8 cellular contexts compared by ENCODE assay signal in genomic region chr16:8798535-8799157, GRCh38. TPM values are rescaled to one million over a fixed set of nuclear protein-coding genes. Genes with fewer than 3 reads are reported as not detected.
A peak's percentile ranks its signal among the peaks of the same experiment; 100 is the strongest.
DNase-seq lines count a peak whose midpoint lies in the region; ATAC-seq and TF ChIP-seq lines count a peak whose summit lies in the region.

No MANE protein-coding gene starts in this region.

- ATAC-seq in activated T-cell treated with anti-CD3 and anti-CD28 coated beads, Interleukin-2, amount 50 U/mL, for 72 hours (replicated peaks in 1 of 2): no peak
- no peak for ATAC-seq in stimulated activated memory B cell treated with anti-CD40 and anti-IgM and Interleukin-4, amounts not matched to agents 10 μg/mL and 1 μg/mL and 100 μg/mL, for 72 hours
- no peak for ATAC-seq in HG03378 (IDR thresholded peaks at IDR 0.05; ENCODE audit: unreplicated experiment)

- H3K36me3 Mint-ChIP-seq in activated T-cell treated with anti-CD3 and anti-CD28 coated beads, Interleukin-2, amount 50 U/mL, for 72 hours (ENCODE audit: insufficient read depth in 2 of 2): peaks cover 13 to 21% of the 10 kb centered on the region in 2 donors
- H3K36me3 Mint-ChIP-seq in stimulated activated memory B cell treated with anti-CD40 and anti-IgM and Interleukin-4, amounts not matched to agents 10 μg/mL and 1 μg/mL and 100 μg/mL, for 72 hours: peaks cover 27% of the 10 kb centered on the region

- no peaks in the 10 kb centered on the region for H3K9me3 Mint-ChIP-seq in activated T-cell treated with anti-CD3 and anti-CD28 coated beads, Interleukin-2, amount 50 U/mL, for 72 hours
- no peaks in the 10 kb centered on the region for H3K9me3 Mint-ChIP-seq in stimulated activated memory B cell treated with anti-CD40 and anti-IgM and Interleukin-4, amounts not matched to agents 10 μg/mL and 1 μg/mL and 100 μg/mL, for 72 hours

- H3K27me3 Mint-ChIP-seq in activated T-cell treated with anti-CD3 and anti-CD28 coated beads, Interleukin-2, amount 50 U/mL, for 72 hours (ENCODE audit: low read depth): no peaks in the 10 kb centered on the region
- H3K27me3 Mint-ChIP-seq in stimulated activated memory B cell treated with anti-CD40 and anti-IgM and Interleukin-4, amounts not matched to agents 10 μg/mL and 1 μg/mL and 100 μg/mL, for 72 hours: no peaks in the 10 kb centered on the region

- peaks cover 51% of the 10 kb centered on the region for H3K4me1 Mint-ChIP-seq in activated T-cell treated with anti-CD3 and anti-CD28 coated beads, Interleukin-2, amount 50 U/mL, for 72 hours (ENCODE audit: low read depth)
- peaks cover 38% of the 10 kb centered on the region for H3K4me1 Mint-ChIP-seq in stimulated activated memory B cell treated with anti-CD40 and anti-IgM and Interleukin-4, amounts not matched to agents 10 μg/mL and 1 μg/mL and 100 μg/mL, for 72 hours

- no peak for TF ChIP-seq CTCF in HFF-Myc (IDR thresholded peaks at IDR 0.05; ENCODE audit: low read depth, low read length, missing control alignments)

- peak overlapping the region; percentile 95 for H3K27ac Mint-ChIP-seq in activated T-cell treated with anti-CD3 and anti-CD28 coated beads, Interleukin-2, amount 50 U/mL, for 72 hours
- peak overlapping the region; percentile 97 for H3K27ac Mint-ChIP-seq in stimulated activated memory B cell treated with anti-CD40 and anti-IgM and Interleukin-4, amounts not matched to agents 10 μg/mL and 1 μg/mL and 100 μg/mL, for 72 hours

- no peak for DNase-seq in HFF-Myc (ENCODE audit: extremely low read depth, low read depth)
- DNase-seq in activated T-cell treated with anti-CD3 and anti-CD28 coated beads, Interleukin-2, amount 50 U/mL, for 72 hours: no peak
- no peak for DNase-seq in NCI-H526 (lab: John Stamatoyannopoulos, UW)
- DNase-seq in NCI-H2107 (lab: John Stamatoyannopoulos, UW): no peak
- DNase-seq in NCI-H226: no peak

- H3K4me3 Mint-ChIP-seq in activated T-cell treated with anti-CD3 and anti-CD28 coated beads, Interleukin-2, amount 50 U/mL, for 72 hours: peak overlapping the region; percentile 90 to 95
- peak overlapping the region; percentile 94 for H3K4me3 Mint-ChIP-seq in stimulated activated memory B cell treated with anti-CD40 and anti-IgM and Interleukin-4, amounts not matched to agents 10 μg/mL and 1 μg/mL and 100 μg/mL, for 72 hours

- H3K4me3 ChIP-seq in HFF-Myc (replicated peaks; ENCODE audit: low read depth, low read length): peak overlapping the region; percentile 76
- peak overlapping the region; percentile 97 for H3K4me3 ChIP-seq in iPS-11a (ENCODE audit: low read depth, low read length)

RNA-seq across cellular contexts. Expression of gene PMM2, which starts 1.0 kb away (rescaled TPM):
- 10 to 100 TPM; 32.8 to 33.7 TPM for total RNA-seq in activated T-cell treated with anti-CD3 and anti-CD28 coated beads, Interleukin-2, amount 50 U/mL, for 72 hours

RNA-seq across cellular contexts. Expression of gene TMEM186, which starts 1.2 kb away (rescaled TPM):
- 10 to 100 TPM; 15.0 to 20.6 TPM for total RNA-seq in activated T-cell treated with anti-CD3 and anti-CD28 coated beads, Interleukin-2, amount 50 U/mL, for 72 hours
